ENCODE assay signal across 7 cellular contexts in genomic region chr2:168490916-168491605, GRCh38. TPM values are rescaled to one million over a fixed set of nuclear protein-coding genes. Genes with fewer than 3 reads are reported as not detected.
DNase-seq lines count a peak whose midpoint lies in the region; ATAC-seq and TF ChIP-seq lines count a peak whose summit lies in the region.

No MANE protein-coding gene starts in this region.

- TF ChIP-seq CTCF in esophagus muscularis mucosa (IDR thresholded peaks at IDR 0.05) = no peak

- ATAC-seq in GM21825 (IDR thresholded peaks at IDR 0.05; ENCODE audit: unreplicated experiment) (peak; percentile 15), HG03565 (IDR thresholded peaks at IDR 0.05; ENCODE audit: unreplicated experiment) (no peak)

- no peak for TF ChIP-seq POLR2A in esophagus muscularis mucosa (IDR thresholded peaks at IDR 0.05; ENCODE audit: low read depth)

- peak overlapping the region in 1 of 4 donors; percentile 2 for H3K4me3 ChIP-seq in esophagus muscularis mucosa

- no peaks in the 10 kb centered on the region for H3K27me3 ChIP-seq in esophagus muscularis mucosa

- WGBS in esophagus muscularis mucosa = 50% methylated on average over 4 of the region's 4 CpGs

- no peak for TF ChIP-seq EP300 in esophagus muscularis mucosa (IDR thresholded peaks at IDR 0.05)

- intact Hi-C loops in esophagus muscularis mucosa (cut with DNase I) = no loop called here

- DNase-seq in SIG-M5 (lab: John Stamatoyannopoulos, UW) (peak; percentile 35), esophagus muscularis mucosa (ENCODE audit: extremely low spot score) (no peak), activated gamma-delta T cell treated with Interleukin-2 at 50 U/mL for 16 hours (no peak), cerebellum (ENCODE audit: low spot score) (no peak)
- DNase-seq in stimulated activated CD8-positive, alpha-beta memory T cell treated with anti-CD3 and anti-CD28 coated beads, Interleukin-4, amount 100 ng/mL, for 48 hours = peak; percentile 36

- H3K4me1 ChIP-seq in esophagus muscularis mucosa = peaks cover 17 to 42% (median 19%) of the 10 kb centered on the region in 4 donors

- H3K36me3 ChIP-seq in esophagus muscularis mucosa = no peaks in the 10 kb centered on the region

- no peaks in the 10 kb centered on the region for H3K9me3 ChIP-seq in esophagus muscularis mucosa

- H3K27ac ChIP-seq in esophagus muscularis mucosa (replicated peaks in 1 of 4) = peak overlapping the region; percentile 40 to 61 (median 44)

RNA-seq across cellular contexts. Expression of gene CERS6, which starts 35.0 kb away (rescaled TPM):
- total RNA-seq in esophagus muscularis mucosa (10 to 100 TPM; 46.6 to 67.7 (median 53.6) TPM), cerebellum (73.6 TPM)

Comparison
In these comparisons a context has a peak if more than half of its experiments do, and no peak if none do; other contexts are left out.
1. DNase-seq: peak in SIG-M5 (single experiment) and stimulated activated CD8-positive, alpha-beta memory T cell treated with anti-CD3 and anti-CD28 coated beads, Interleukin-4, amount 100 ng/mL, for 48 hours (single experiment); none in esophagus muscularis mucosa (single experiment), activated gamma-delta T cell treated with Interleukin-2 at 50 U/mL for 16 hours (single experiment) and cerebellum (single experiment).